12 cellular contexts compared by ENCODE assay signal in genomic region chr1:24920155-24920925, GRCh38. TPM values are rescaled to one million over a fixed set of nuclear protein-coding genes. Genes with fewer than 3 reads are reported as not detected.
DNase-seq lines count a peak whose midpoint lies in the region; ATAC-seq and TF ChIP-seq lines count a peak whose summit lies in the region.
"Had no signal": no experiment of that assay in that cellular context is flagged by ENCODE, and none has a peak within 500 bp of the region (broad histone marks: within the 10 kb centered on the region; RNA-seq: fewer than 3 reads in every experiment).

No MANE protein-coding gene starts in this region.

- no peak overlapping the region for H2BK20ac ChIP-seq in IMR-90 (ENCODE audit: low read depth, low read length)

- no peaks in the 10 kb centered on the region for H4K20me1 ChIP-seq in IMR-90 (ENCODE audit: insufficient read depth, low read length)

- no peak overlapping the region for H3K4ac ChIP-seq in IMR-90 (ENCODE audit: low read depth, low read length)

- H3K36me3 Mint-ChIP-seq in CD4-positive, alpha-beta T cell (ENCODE audit: low read depth) = peaks cover 96% of the 10 kb centered on the region
- H3K36me3 Mint-ChIP-seq in activated naive CD8-positive, alpha-beta T cell treated with anti-CD3 and anti-CD28 coated beads, Interleukin-2, amount 10 ng/mL, durations not matched to agents 7 days and 5 days = peaks cover 46% of the 10 kb centered on the region

- H3K4me3 Mint-ChIP-seq in CD4-positive, alpha-beta T cell = peak overlapping the region; percentile 68
- no peak overlapping the region for H3K4me3 Mint-ChIP-seq in activated naive CD8-positive, alpha-beta T cell treated with anti-CD3 and anti-CD28 coated beads, Interleukin-2, amount 10 ng/mL, durations not matched to agents 7 days and 5 days

- peak overlapping the region; percentile 69 for H3K27ac ChIP-seq in CD4-positive, alpha-beta T cell (ENCODE audit: low read depth, low read length)
- no peak overlapping the region for H3K27ac ChIP-seq in IMR-90 (ENCODE audit: insufficient read depth, low read length)

- H3K27ac Mint-ChIP-seq in CD4-positive, alpha-beta T cell = peak overlapping the region; percentile 98
- H3K27ac Mint-ChIP-seq in activated naive CD8-positive, alpha-beta T cell treated with anti-CD3 and anti-CD28 coated beads, Interleukin-2, amount 10 ng/mL, durations not matched to agents 7 days and 5 days = peak overlapping the region; percentile 28

- no peak overlapping the region for H3K56ac ChIP-seq in IMR-90 (ENCODE audit: extremely low read depth, insufficient read depth, low read length)

- no peak overlapping the region for H3K14ac ChIP-seq in IMR-90 (replicated peaks; ENCODE audit: low read depth, low read length)

- no peaks in the 10 kb centered on the region for H3K9me3 Mint-ChIP-seq in CD4-positive, alpha-beta T cell
- no peaks in the 10 kb centered on the region for H3K9me3 Mint-ChIP-seq in activated naive CD8-positive, alpha-beta T cell treated with anti-CD3 and anti-CD28 coated beads, Interleukin-2, amount 10 ng/mL, durations not matched to agents 7 days and 5 days

- no peaks in the 10 kb centered on the region for H3K36me3 ChIP-seq in IMR-90 (ENCODE audit: control insufficient read depth, insufficient read depth, low read length)

- dilution Hi-C loops in IMR-90 (cut with HindIII; ENCODE audit: low sequenced_read_pairs, unreplicated experiment) = no loop called here

- H3K27me3 Mint-ChIP-seq in CD4-positive, alpha-beta T cell = no peaks in the 10 kb centered on the region
- no peaks in the 10 kb centered on the region for H3K27me3 Mint-ChIP-seq in activated naive CD8-positive, alpha-beta T cell treated with anti-CD3 and anti-CD28 coated beads, Interleukin-2, amount 10 ng/mL, durations not matched to agents 7 days and 5 days

- H3K9ac ChIP-seq in IMR-90 (ENCODE audit: low read depth, low read length) = no peak overlapping the region

- 0 out of 2 replicates have a peak, but pooled peaks cover under 1% of the 10 kb centered on the region for H3K9me1 ChIP-seq in IMR-90 (ENCODE audit: insufficient read depth, low read length)

- no peaks in the 10 kb centered on the region for H3K27me3 ChIP-seq in CD4-positive, alpha-beta T cell (ENCODE audit: control insufficient read depth, insufficient read depth, low read length)
- H3K27me3 ChIP-seq in IMR-90 (ENCODE audit: control insufficient read depth, insufficient read depth, low read length) = peaks cover 25% of the 10 kb centered on the region

- no CpG with 5 or more reads among the region's 19 CpGs for WGBS in IMR-90 (ENCODE audit: extremely low coverage in 2 of 2, insufficient read length in 1 of 2), 2 experiments

- no peak overlapping the region for H4K91ac ChIP-seq in IMR-90 (ENCODE audit: insufficient read depth, low read depth, low read length)

- no peak for TF ChIP-seq POLR2A in IMR-90 (IDR thresholded peaks at IDR 0.05; ENCODE audit: low read depth, low read length)

- no peak overlapping the region for H2BK120ac ChIP-seq in IMR-90 (ENCODE audit: low read depth, low read length)

- peak overlapping the region; percentile 67 for H3K4me2 ChIP-seq in IMR-90 (ENCODE audit: low read depth, low read length)

- H2AK9ac ChIP-seq in IMR-90 (replicated peaks; ENCODE audit: low read depth, low read length, poor library complexity) = no peak overlapping the region

- POLR2A ChIA-PET in CD4-positive, alpha-beta T cell (lab: Charles Lee) = interaction anchor here (0.5 to 2.2 kb wide), 3 partner anchors 9 to 279 kb away, joined by 3 to 14 read pairs (median 3); partner anchors contain the start of gene RUNX3
- POLR2A ChIA-PET in IMR-90 (lab: Charles Lee; ENCODE audit: unreplicated experiment) = no interaction called here
- POLR2A ChIA-PET in activated naive CD8-positive, alpha-beta T cell treated with anti-CD3 and anti-CD28 coated beads, Interleukin-2, amount 10 ng/mL, durations not matched to agents 7 days and 5 days (lab: Charles Lee) = no interaction called here

- intact Hi-C loops in CD4-positive, alpha-beta T cell (cut with DNase I, micrococcal nuclease) = no loop called here
- intact Hi-C loops in IMR-90 (cut with micrococcal nuclease) (loop anchor here (5.0 kb wide), 1 partner anchor 58 kb away; no protein-coding TSS in a partner anchor), sciatic nerve (cut with DNase I) (no loop called here)

- no peaks in the 10 kb centered on the region for H3K9me3 ChIP-seq in CD4-positive, alpha-beta T cell (ENCODE audit: control insufficient read depth, low read length)
- H3K9me3 ChIP-seq in IMR-90 (ENCODE audit: control insufficient read depth, insufficient read depth, low read length) = no peaks in the 10 kb centered on the region
- H3K9me3 ChIP-seq: mucosa of descending colon had no signal

- no TSS peak for BruUV-seq in IMR-90 (replicated peaks; lab: Mats Ljungman, UMichigan)

- CTCF ChIA-PET in CD4-positive, alpha-beta T cell (lab: Charles Lee) = no interaction called here
- CTCF ChIA-PET in IMR-90 (lab: Yijun Ruan, JAX) = interaction anchor here (1.2 kb wide), 1 partner anchor 117 kb away, joined by 3 read pairs; no protein-coding TSS in a partner anchor

- H3K4me1 Mint-ChIP-seq in CD4-positive, alpha-beta T cell (ENCODE audit: low read depth) = peaks cover 58% of the 10 kb centered on the region
- H3K4me1 Mint-ChIP-seq in activated naive CD8-positive, alpha-beta T cell treated with anti-CD3 and anti-CD28 coated beads, Interleukin-2, amount 10 ng/mL, durations not matched to agents 7 days and 5 days = peaks cover 66% of the 10 kb centered on the region

- TF ChIP-seq RAD21 in IMR-90 (IDR thresholded peaks at IDR 0.05; ENCODE audit: low read length) = no peak

- H2AK5ac ChIP-seq in IMR-90 (ENCODE audit: low read depth, low read length) = no peak overlapping the region

- no peak overlapping the region for H2BK15ac ChIP-seq in IMR-90 (ENCODE audit: low read depth, low read length)

- no peak for ATAC-seq in CD4-positive, alpha-beta T cell (ENCODE audit: poor library complexity)
- ATAC-seq in IMR-90 (ENCODE audit: low read depth) (peak; percentile 81), sciatic nerve (peak; percentile 80)
- no peak for ATAC-seq in activated naive CD8-positive, alpha-beta T cell treated with anti-CD3 and anti-CD28 coated beads, Interleukin-2, amount 10 ng/mL, durations not matched to agents 7 days and 5 days (ENCODE audit: low read depth)
- ATAC-seq: mucosa of descending colon had no signal

- H2BK5ac ChIP-seq in IMR-90 (ENCODE audit: low read depth, low read length, poor library complexity, severe bottlenecking) = no peak overlapping the region

- no peak for TF ChIP-seq CTCF in CD4-positive, alpha-beta T cell (IDR thresholded peaks at IDR 0.05)
- no peak for TF ChIP-seq CTCF in IMR-90 (conservative IDR thresholded peaks at IDR 0.05; ENCODE audit: low read depth, low read length)

- no peaks in the 10 kb centered on the region for H3K79me1 ChIP-seq in IMR-90 (ENCODE audit: low read depth in 1 of 2, low read length in 2 of 2)

- H2AFZ ChIP-seq in IMR-90 (replicated peaks; ENCODE audit: low read length, poor library complexity) = peak overlapping the region; percentile 63

- H4K8ac ChIP-seq in IMR-90 (ENCODE audit: low read depth in 2 of 2, low read length in 2 of 2) = no peak overlapping the region

- H3K4me1 ChIP-seq in IMR-90 (ENCODE audit: control insufficient read depth, insufficient read depth, low read length) = no peaks in the 10 kb centered on the region

- no peak overlapping the region for H4K5ac ChIP-seq in IMR-90 (ENCODE audit: low read depth, low read length)

- peak overlapping the region; percentile 6; the same call in 1 of the 2 replicates for H3K4me3 ChIP-seq in IMR-90 (ENCODE audit: insufficient read depth, low read depth, low read length)
- H3K4me3 ChIP-seq: mucosa of descending colon had no signal

- peak in 1 of 10 experiments; percentile 54 for DNase-seq in CD4-positive, alpha-beta T cell
- DNase-seq in IMR-90 (peak; percentile 74), sciatic nerve (ENCODE audit: low spot score) (no peak), pons (ENCODE audit: low spot score) (no peak), DMS79 treated with DMSO at 0.1 percent for 48 hours (lab: John Stamatoyannopoulos, UW) (no peak), GDM1 (lab: John Stamatoyannopoulos, UW) (no peak), Ammon's horn (ENCODE audit: low spot score) (no peak)
- DNase-seq in activated naive CD8-positive, alpha-beta T cell treated with anti-CD3 and anti-CD28 coated beads, Interleukin-2, amount 10 ng/mL, durations not matched to agents 7 days and 5 days = no peak
- DNase-seq: DMS79, erythroblast, mucosa of descending colon, SHP77 treated with DMSO at 0.1 percent for 48 hours had no signal

- peak overlapping the region; percentile 56; the same call in 1 of the 2 replicates for H3K23ac ChIP-seq in IMR-90 (ENCODE audit: low read depth, low read length)

- H3K18ac ChIP-seq in IMR-90 (ENCODE audit: low read depth, low read length) = no peak overlapping the region

- in situ Hi-C loops in IMR-90 (cut with MboI; ENCODE audit: low sequenced_read_pairs) = no loop called here

TF ChIP-seq in IMR-90, 13 proteins besides CTCF, POLR2A, EP300 and RAD21 (continues in another document):
- TF ChIP-seq CEBPB (IDR thresholded peaks at IDR 0.05; ENCODE audit: low read depth, low read length) = peak; percentile 71
- TF ChIP-seq CHD1 (IDR thresholded peaks at IDR 0.05; ENCODE audit: low read depth, low read length) = no peak
- no peak for TF ChIP-seq ELK1 (IDR thresholded peaks at IDR 0.05; ENCODE audit: borderline replicate concordance, low read depth, low read length)
- 0 out of 2 replicates have a peak, but pooled peaks have one; percentile 31 for TF ChIP-seq BHLHE40 (IDR thresholded peaks at IDR 0.05; ENCODE audit: low read depth, low read length)
- TF ChIP-seq MXI1 (IDR thresholded peaks at IDR 0.05; ENCODE audit: borderline replicate concordance, low read depth, low read length) = no peak
- TF ChIP-seq RCOR1 (IDR thresholded peaks at IDR 0.05; ENCODE audit: insufficient replicate concordance, low read length) = no peak
- TF ChIP-seq FOS (IDR thresholded peaks at IDR 0.05; ENCODE audit: low read depth, low read length) = no peak

RNA-seq across cellular contexts. Expression of gene RUNX3, which starts 9.7 kb away (rescaled TPM):
- total RNA-seq in CD4-positive, alpha-beta T cell = 100 to 1,000 TPM; 202 to 209 TPM
- total RNA-seq in IMR-90 (2012; rRNA removed) (not detected in 2 replicates), sciatic nerve (2.0 TPM)
- 0.07 TPM in 2 replicates for polyA plus RNA-seq in IMR-90 (2012; rRNA removed)
- polyA plus RNA-seq in IMR-90 (2012; cell fraction: cytosol; rRNA removed) = 0.01 and 0.04 TPM in 2 replicates
- polyA plus RNA-seq in IMR-90 (2012; cell fraction: nucleus; rRNA removed; ENCODE audit: low replicate concordance) = 0.02 TPM in 1 of 2 replicates, not detected in the other
- total RNA-seq in activated naive CD8-positive, alpha-beta T cell treated with anti-CD3 and anti-CD28 coated beads, Interleukin-2, amount 10 ng/mL, durations not matched to agents 7 days and 5 days = 100 to 1,000 TPM; 172 TPM

Comparison
In these comparisons a context has a peak if more than half of its experiments do, and no peak if none do; other contexts are left out.
1. ATAC-seq: peak in IMR-90 (single experiment) and sciatic nerve (single experiment); none in CD4-positive, alpha-beta T cell (single experiment) and activated naive CD8-positive, alpha-beta T cell treated with anti-CD3 and anti-CD28 coated beads, Interleukin-2, amount 10 ng/mL, durations not matched to agents 7 days and 5 days (single experiment).
2. RNA of gene RUNX3, which starts 9.7 kb away (total RNA-seq): 202 to 209 TPM in CD4-positive, alpha-beta T cell and 172 TPM in activated naive CD8-positive, alpha-beta T cell treated with anti-CD3 and anti-CD28 coated beads, Interleukin-2, amount 10 ng/mL, durations not matched to agents 7 days and 5 days; 2.0 TPM in sciatic nerve (single experiment) and not detected in IMR-90; every median in the first group is over 10 times any median in the second.